In genomic region chr16:31248344-31248743, GRCh38 we compare ENCODE assay signal across 30 cellular contexts. TPM values are rescaled to one million over a fixed set of nuclear protein-coding genes. Genes with fewer than 3 reads are reported as not detected.
"Had no signal": no experiment of that assay in that cellular context is flagged by ENCODE, and none has a peak within 500 bp of the region (broad histone marks: within the 10 kb centered on the region; RNA-seq: fewer than 3 reads in every experiment).

No MANE protein-coding gene starts in this region.

- DNase-seq: activated CD4-positive, alpha-beta T cell treated with anti-CD3 and anti-CD28 coated beads, Interleukin-2, amount 10 ng/mL, durations not matched to agents 24 days and 14 days; activated CD4-positive, alpha-beta T cell treated with anti-CD3 and anti-CD28 coated beads, Interleukin-2, amount 50 U/mL, for 4 hours; activated CD8-positive, alpha-beta T cell treated with anti-CD3 and anti-CD28 coated beads for 36 hours; activated effector memory CD4-positive, alpha-beta T cell treated with anti-CD3 and anti-CD28 coated beads, Interleukin-2, amount 50 U/mL, for 16 hours; activated naive CD4-positive, alpha-beta T cell; activated naive CD4-positive, alpha-beta T cell treated with anti-CD3 and anti-CD28 coated beads, Interleukin-2, amount 50 U/mL, for 16 hours; activated naive CD8-positive, alpha-beta T cell treated with anti-CD3 and anti-CD28 coated beads for 36 hours; activated T-cell treated with anti-CD3 and anti-CD28 coated beads, Interleukin-2, amount 50 U/mL, for 1 hour; activated T-cell treated with anti-CD3 and anti-CD28 coated beads, Interleukin-2, amount 50 U/mL, for 72 hours; amniotic stem cell; aorta; brain microvascular endothelial cell; Karpas-422; NCI-H1105; NCI-H1417 treated with DMSO at 0.1 percent for 48 hours; NCI-H187 treated with DMSO at 0.1 percent for 48 hours; NCI-H2081; NCI-H226; NCI-H446 treated with DMSO at 0.1 percent for 48 hours; NCI-H524 treated with DMSO at 0.1 percent for 48 hours; PC-3; Peyer's patch; SHP77; SJCRH30; SK-N-SH had no signal

- FAIRE-seq: TTC549 had no signal

- H3K4me3 ChIP-seq: Peyer's patch, SJCRH30 had no signal

- H3K27ac ChIP-seq: brain microvascular endothelial cell, Peyer's patch, SJCRH30 had no signal

- H3K9ac ChIP-seq: SK-N-SH had no signal

- H3K36me3 ChIP-seq: brain microvascular endothelial cell, Peyer's patch, SJCRH30 had no signal

- H3K4me1 ChIP-seq: Peyer's patch, SJCRH30 had no signal

- ATAC-seq: activated CD8-positive, alpha-beta T cell treated with anti-CD3 and anti-CD28 coated beads for 36 hours; activated T-cell treated with anti-CD3 and anti-CD28 coated beads, Interleukin-2, amount 50 U/mL, for 72 hours; activated T-helper 17 cell treated with anti-CD3 and anti-CD28 coated beads, Interleukin-2, amount 50 U/mL, for 72 hours; PC-3 had no signal

- H3K4me2 ChIP-seq: SK-N-SH had no signal

- H3K9me3 ChIP-seq: Peyer's patch, SJCRH30, SK-N-SH had no signal

- H3K27me3 ChIP-seq: brain microvascular endothelial cell, Peyer's patch, SJCRH30 had no signal

RNA-seq across cellular contexts. Expression of gene ITGAM, which starts 11.4 kb away (rescaled TPM):
- total RNA-seq: MCF 10A, PC-3, SJCRH30 had no signal

RNA-seq across cellular contexts. Expression of gene PYDC1, which starts 31.4 kb away (rescaled TPM):
- total RNA-seq: activated CD4-positive, alpha-beta T cell treated with anti-CD3 and anti-CD28 coated beads, Interleukin-2, amount 10 ng/mL, durations not matched to agents 24 days and 14 days; activated CD8-positive, alpha-beta memory T cell treated with anti-CD3 and anti-CD28 coated beads for 36 hours; activated CD8-positive, alpha-beta T cell treated with anti-CD3 and anti-CD28 coated beads for 36 hours; activated naive CD8-positive, alpha-beta T cell treated with anti-CD3 and anti-CD28 coated beads for 36 hours; activated T-cell treated with anti-CD3 and anti-CD28 coated beads, Interleukin-2, amount 50 U/mL, for 72 hours; aorta; cardiac septum; MCF 10A; PC-3; Peyer's patch; SJCRH30 had no signal
- polyA plus RNA-seq: aorta, SK-N-SH had no signal

RNA-seq across cellular contexts. Expression of gene TRIM72, which starts 34.4 kb away (rescaled TPM):
- total RNA-seq: activated CD8-positive, alpha-beta memory T cell treated with anti-CD3 and anti-CD28 coated beads for 36 hours; activated CD8-positive, alpha-beta T cell treated with anti-CD3 and anti-CD28 coated beads for 36 hours; activated naive CD8-positive, alpha-beta T cell treated with anti-CD3 and anti-CD28 coated beads for 36 hours; MCF 10A; PC-3; Peyer's patch had no signal

RNA-seq across cellular contexts. Expression of gene PYCARD, which starts 45.8 kb away (rescaled TPM):
- total RNA-seq: SJCRH30 had no signal
